Comparison of ENCODE assay signal across 25 cellular contexts in the genomic region with DNA sequence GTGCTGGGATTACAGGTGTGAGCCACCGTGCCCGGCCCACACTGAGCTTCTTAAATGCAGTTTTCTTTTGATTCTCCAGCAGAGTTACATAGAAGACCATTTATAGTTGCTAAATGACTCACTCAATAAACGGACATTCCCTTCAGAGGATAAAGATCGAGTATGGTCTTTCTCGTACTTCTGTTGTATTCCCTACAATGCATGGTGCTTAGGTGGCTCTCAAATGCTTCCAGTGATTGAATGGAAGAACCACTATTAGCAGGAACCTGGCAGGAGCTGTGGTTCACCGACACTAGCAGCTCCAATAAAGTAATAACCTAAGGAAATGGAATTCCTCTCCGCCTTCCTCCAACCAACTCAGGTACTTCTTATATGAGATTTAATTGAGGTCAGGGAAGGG. TPM values are rescaled to one million over a fixed set of nuclear protein-coding genes. Genes with fewer than 3 reads are reported as not detected.
A peak's percentile ranks its signal among the peaks of the same experiment; 100 is the strongest.
DNase-seq lines count a peak whose midpoint lies in the region; ATAC-seq, FAIRE-seq and TF ChIP-seq lines count a peak whose summit lies in the region.
"Had no signal": no experiment of that assay in that cellular context is flagged by ENCODE, and none has a peak within 500 bp of the region (broad histone marks: within the 10 kb centered on the region; RNA-seq: fewer than 3 reads in every experiment).

No MANE protein-coding gene starts in this region.

- no peaks in the 10 kb centered on the region for H3K9me2 ChIP-seq in PC-9 (ENCODE audit: insufficient read depth)

- CTCF ChIA-PET in PC-9 (lab: Charles Lee) = interaction anchor here (1.0 kb wide), 1 partner anchor 52 kb away, joined by 4 read pairs; no protein-coding TSS in a partner anchor
- CTCF ChIA-PET in activated CD8-positive, alpha-beta T cell treated with anti-CD3 and anti-CD28 coated beads for 36 hours (lab: Charles Lee) = interaction anchor here (1.0 kb wide), 1 partner anchor 98 kb away, joined by 4 read pairs; no protein-coding TSS in a partner anchor

- H3K27ac Mint-ChIP-seq in activated CD8-positive, alpha-beta T cell treated with anti-CD3 and anti-CD28 coated beads for 36 hours = no peak overlapping the region
- H3K27ac Mint-ChIP-seq: B cell, CD14-positive monocyte had no signal

- no peak overlapping the region for H3K4me3 Mint-ChIP-seq in activated CD8-positive, alpha-beta T cell treated with anti-CD3 and anti-CD28 coated beads for 36 hours
- H3K4me3 Mint-ChIP-seq: B cell, CD14-positive monocyte had no signal

- H3K4me1 Mint-ChIP-seq in activated CD8-positive, alpha-beta T cell treated with anti-CD3 and anti-CD28 coated beads for 36 hours (ENCODE audit: low read depth) = peaks cover 6% of the 10 kb centered on the region

- POLR2A ChIA-PET in PC-9 (lab: Charles Lee; ENCODE audit: unreplicated experiment) = interaction anchor here (0.5 to 0.7 kb wide), 2 partner anchors 15 to 61 kb away, joined by 3 to 6 read pairs; no protein-coding TSS in a partner anchor
- POLR2A ChIA-PET in activated CD8-positive, alpha-beta T cell treated with anti-CD3 and anti-CD28 coated beads for 36 hours (lab: Charles Lee) = no interaction called here

- H3K27ac ChIP-seq in 22Rv1 (0 out of 2 replicates have a peak overlapping the region, but pooled peaks have one; percentile 30), PC-9 (no peak overlapping the region)
- H3K27ac ChIP-seq: SK-N-MC had no signal

- H2AFZ ChIP-seq in PC-9 = no peak overlapping the region

- peaks cover 74% of the 10 kb centered on the region for H3K4me1 ChIP-seq in PC-9 (replicated peaks; ENCODE audit: insufficient read depth)

- peaks cover 23% of the 10 kb centered on the region for H3K27me3 Mint-ChIP-seq in activated CD8-positive, alpha-beta T cell treated with anti-CD3 and anti-CD28 coated beads for 36 hours

- H3F3A ChIP-seq in PC-9 (ENCODE audit: insufficient read depth, low read depth) = peaks cover 55% of the 10 kb centered on the region

- no peak overlapping the region for H3K4me3 ChIP-seq in PC-9
- H3K4me3 ChIP-seq: SK-N-MC had no signal

- peaks cover 6% of the 10 kb centered on the region; the same call in 1 of the 2 replicates for H3K36me3 ChIP-seq in PC-9 (ENCODE audit: low read depth)

- DNase-seq in PC-9 (no peak), left colon (no peak), NCI-H524 (lab: John Stamatoyannopoulos, UW) (no peak)
- no peak for DNase-seq in stimulated activated naive CD4-positive, alpha-beta T cell (lab: John Stamatoyannopoulos, UW)
- DNase-seq in activated CD8-positive, alpha-beta T cell treated with anti-CD3 and anti-CD28 coated beads for 36 hours = no peak
- DNase-seq: DND-41, GDM1, GOT3, KBM-7, NCI-H1105, NCI-H146, NCI-H2029, NCI-H2171 treated with DMSO at 0.1 percent for 48 hours, NCI-H526, OCI-M1, RPMI8226, SHP77, SW 1271 had no signal

- H3K36me3 Mint-ChIP-seq in activated CD8-positive, alpha-beta T cell treated with anti-CD3 and anti-CD28 coated beads for 36 hours (ENCODE audit: low read depth) = no peaks in the 10 kb centered on the region
- H3K36me3 Mint-ChIP-seq: CD14-positive monocyte had no signal

- no peaks in the 10 kb centered on the region for H3K27me3 ChIP-seq in PC-9 (ENCODE audit: insufficient read depth, low read depth)

- ATAC-seq in left colon = peak; percentile 6
- no peak for ATAC-seq in HG03521 (IDR thresholded peaks at IDR 0.05; ENCODE audit: unreplicated experiment)
- no peak for ATAC-seq in activated CD8-positive, alpha-beta T cell treated with anti-CD3 and anti-CD28 coated beads for 36 hours

- BruUV-seq in PC-9 (replicated peaks; lab: Mats Ljungman, UMichigan) = no TSS peak

- TF ChIP-seq CTCF in 22Rv1 (IDR thresholded peaks at IDR 0.05) (no peak), PC-9 (conservative IDR thresholded peaks at IDR 0.05) (no peak)
- no peak for TF ChIP-seq CTCF in activated CD8-positive, alpha-beta T cell treated with anti-CD3 and anti-CD28 coated beads for 36 hours (IDR thresholded peaks at IDR 0.05)

- no peaks in the 10 kb centered on the region for H3K9me3 ChIP-seq in PC-9 (ENCODE audit: insufficient read depth, low read depth)

- peaks cover 4% of the 10 kb centered on the region; the same call in 1 of the 2 replicates for H4K20me1 ChIP-seq in PC-9 (ENCODE audit: insufficient read depth)

- FAIRE-seq in G401.6 (lab: Jason Lieb, UNC) = peak; percentile 95
- FAIRE-seq: GM18507 had no signal

- intact Hi-C loops in PC-9 (cut with micrococcal nuclease; ENCODE audit: unreplicated experiment) = no loop called here
- intact Hi-C loops in left colon (cut with DNase I, micrococcal nuclease) = loop anchor here in 1 of 2 donors (10.0 kb wide), 1 partner anchor 53 kb away; no protein-coding TSS in a partner anchor
- intact Hi-C loops in activated CD8-positive, alpha-beta T cell treated with anti-CD3 and anti-CD28 coated beads for 36 hours (cut with micrococcal nuclease) = no loop called here

- H3K79me2 ChIP-seq in PC-9 (ENCODE audit: low read depth) = peaks cover 33% of the 10 kb centered on the region

- H3K4me2 ChIP-seq in PC-9 = 0 out of 2 replicates have a peak overlapping the region, but pooled peaks have one; percentile 4

- no peaks in the 10 kb centered on the region for H3K9me3 Mint-ChIP-seq in activated CD8-positive, alpha-beta T cell treated with anti-CD3 and anti-CD28 coated beads for 36 hours

RNA-seq across cellular contexts. Expression of a gene that starts 3.9 kb away (rescaled TPM):
- total RNA-seq in PC-9 (2021) (468 and 642 TPM in 2 replicates), left colon (100 to 1,000 TPM; 206 to 463 TPM)
- total RNA-seq in activated CD8-positive, alpha-beta T cell treated with anti-CD3 and anti-CD28 coated beads for 36 hours = under 1 TPM in 1 of 2 experiments, not detected in 1; 0.11 TPM
- total RNA-seq: B cell had no signal

Comparison
In these comparisons a context has a peak if more than half of its experiments do, and no peak if none do; other contexts are left out.
1. RNA of a gene that starts 3.9 kb away (total RNA-seq): 468 to 642 TPM in PC-9 and 206 to 463 TPM in left colon; 0.11 TPM in activated CD8-positive, alpha-beta T cell treated with anti-CD3 and anti-CD28 coated beads for 36 hours; every median in the first group is over 100 times any median in the second.